1 cellular context compared by ENCODE assay signal in genomic region chr12:12726543-12727093, GRCh38.
TF ChIP-seq lines count a peak whose summit lies in the region.

No MANE protein-coding gene starts in this region.

TF ChIP-seq in H1, 55 proteins besides CTCF, POLR2A, EP300 and RAD21:
- no peak for TF ChIP-seq TEAD4 (IDR thresholded peaks at IDR 0.05; ENCODE audit: low read depth, low read length)
- TF ChIP-seq BRCA1 (IDR thresholded peaks at IDR 0.05; ENCODE audit: low read depth, low read length): no peak
- TF ChIP-seq KDM1A (IDR thresholded peaks at IDR 0.05; ENCODE audit: borderline replicate concordance, low read length): no peak
- TF ChIP-seq JUN (IDR thresholded peaks at IDR 0.05; ENCODE audit: low read depth, low read length): no peak
- no peak for TF ChIP-seq YY1 (IDR thresholded peaks at IDR 0.05; ENCODE audit: low read depth, low read length)
- TF ChIP-seq BCL11A (IDR thresholded peaks at IDR 0.05; ENCODE audit: low read depth in 2 of 2, low read length in 2 of 2): no peak
- TF ChIP-seq TAF7 (optimal IDR thresholded peaks at IDR 0.05; ENCODE audit: borderline replicate concordance, low read depth, low read length): no peak
- no peak for TF ChIP-seq SP4 (IDR thresholded peaks at IDR 0.05; ENCODE audit: low read length)
- no peak for TF ChIP-seq RBBP5 (IDR thresholded peaks at IDR 0.05; ENCODE audit: borderline replicate concordance, low read depth, low read length)
- TF ChIP-seq CTBP2 (IDR thresholded peaks at IDR 0.05; ENCODE audit: borderline replicate concordance, insufficient read depth, insufficient read length, low read length): no peak
- no peak for TF ChIP-seq SIX5 (IDR thresholded peaks at IDR 0.05; ENCODE audit: low read depth, low read length)
- TF ChIP-seq CHD7 (IDR thresholded peaks at IDR 0.05; ENCODE audit: insufficient replicate concordance, low read length): no peak
- TF ChIP-seq RNF2 (IDR thresholded peaks at IDR 0.05; ENCODE audit: borderline replicate concordance, low read depth, low read length, missing control alignments, poor library complexity, severe bottlenecking): no peak
- no peak for TF ChIP-seq RFX5 (IDR thresholded peaks at IDR 0.05; ENCODE audit: borderline replicate concordance, low read depth, low read length)
- TF ChIP-seq SP2 (IDR thresholded peaks at IDR 0.05; ENCODE audit: low read length): no peak
